Comparison of ENCODE assay signal across 8 cellular contexts in the genomic region with DNA sequence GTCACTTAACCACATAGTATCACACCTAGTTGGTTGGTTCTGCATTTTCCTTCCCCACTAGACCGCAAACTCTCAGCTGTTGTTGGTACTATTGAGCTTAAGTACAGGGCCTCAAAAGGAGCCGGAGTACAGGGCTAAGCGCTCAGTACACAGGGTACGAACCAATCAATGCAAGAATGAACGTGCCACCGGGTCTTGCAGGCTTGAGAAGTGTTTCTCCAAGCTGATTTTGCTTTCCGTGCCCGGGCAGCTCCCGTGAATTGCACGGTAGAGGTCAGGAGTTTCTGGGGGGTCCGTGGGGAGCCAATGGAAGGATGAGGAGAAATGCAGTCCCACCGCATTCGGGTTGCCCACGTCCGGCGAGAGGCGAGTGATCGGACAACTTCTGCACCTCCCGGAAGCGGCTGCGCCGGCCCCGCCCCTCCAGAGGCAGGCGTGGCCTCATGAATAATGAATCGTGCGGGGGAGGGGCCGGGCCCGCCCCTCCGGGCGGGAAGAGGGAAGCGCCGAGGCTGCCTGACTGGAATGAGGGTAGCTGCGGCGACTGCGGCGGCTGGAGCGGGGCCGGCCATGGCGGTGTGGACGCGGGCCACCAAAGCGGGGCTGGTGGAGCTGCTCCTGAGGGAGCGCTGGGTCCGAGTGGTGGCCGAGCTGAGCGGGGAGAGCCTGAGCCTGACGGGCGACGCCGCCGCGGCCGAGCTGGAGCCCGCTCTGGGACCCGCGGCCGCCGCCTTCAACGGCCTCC. TPM values are rescaled to one million over a fixed set of nuclear protein-coding genes. Genes with fewer than 3 reads are reported as not detected.
DNase-seq lines count a peak whose midpoint lies in the region; ATAC-seq, FAIRE-seq and TF ChIP-seq lines count a peak whose summit lies in the region.

A gene (plus strand): TSS at position 523 of the 745 bp plus-strand sequence. CDS start 3 bp downstream, at position 526.

- peak within 1 kb of the TSS; percentile 88 for H3K4me3 Mint-ChIP-seq in Calu3 (ENCODE audit: low read depth, unreplicated experiment)

- H3K4me3 ChIP-seq in OCI-LY3 (ENCODE audit: low read length): peak within 1 kb of the TSS; percentile 88
- peak within 1 kb of the TSS; percentile 59 for H3K4me3 ChIP-seq in mucosa of descending colon

- H3K9me3 ChIP-seq in OCI-LY3 (ENCODE audit: insufficient read depth, low read length) (no peaks in the 10 kb centered on the region), mucosa of descending colon (no peaks in the 10 kb centered on the region)

- TF ChIP-seq CTCF in Calu3 (IDR thresholded peaks at IDR 0.05; ENCODE audit: unreplicated experiment): no peak
- TF ChIP-seq CTCF in OCI-LY3 (IDR thresholded peaks at IDR 0.05; ENCODE audit: low read depth, low read length): no peak
- TF ChIP-seq CTCF in mucosa of descending colon (IDR thresholded peaks at IDR 0.05): no peak

- peak within 1 kb of the TSS; percentile 91 for H3K27ac Mint-ChIP-seq in Calu3 (ENCODE audit: unreplicated experiment)

- H2AFZ ChIP-seq in OCI-LY3 (ENCODE audit: low read depth, low read length): 0 out of 2 replicates have a peak within 1 kb of the TSS, but pooled peaks have one; percentile 77

- CTCF ChIA-PET in Calu3 (lab: Charles Lee): interaction anchor here (0.6 kb wide), 1 partner anchor 272 kb away, joined by 3 read pairs; no protein-coding TSS in a partner anchor

- intact Hi-C loops in Calu3 (cut with micrococcal nuclease; ENCODE audit: unreplicated experiment) (no loop called here), mucosa of descending colon (cut with DNase I, micrococcal nuclease) (no loop called here)

- H3K27ac ChIP-seq in OCI-LY3 (ENCODE audit: low read length): peak within 1 kb of the TSS; percentile 97
- H3K27ac ChIP-seq in epithelial cell of prostate: peak within 1 kb of the TSS; percentile 67

- H4K20me1 ChIP-seq in OCI-LY3 (ENCODE audit: insufficient read depth, low read length): peaks cover 26% of the 10 kb centered on the region

- TSS peak; percentile 95 for BruUV-seq in Calu3 (replicated peaks; lab: Mats Ljungman, UMichigan)

- H3K4me1 ChIP-seq in OCI-LY3 (ENCODE audit: low read length) (peaks cover 14% of the 10 kb centered on the region), mucosa of descending colon (ENCODE audit: low read depth) (peaks cover 19% of the 10 kb centered on the region)

- peak; percentile 64 for FAIRE-seq in HTR-8/SVneo (lab: Jason Lieb, UNC)

- H3K9ac ChIP-seq in OCI-LY3 (ENCODE audit: low read length): peak within 1 kb of the TSS; percentile 75

- DNase-seq in Calu3 (peak; percentile 98), HTR-8/SVneo (ENCODE audit: insufficient read length, low spot score) (peak; percentile 93), activated T-cell treated with anti-CD3 and anti-CD28 coated beads for 48 hours (ENCODE audit: low read depth) (peak; percentile 81), epithelial cell of prostate (ENCODE audit: low read depth, low spot score) (no peak), mucosa of descending colon (peak; percentile 97 to 98 (median 97))
- DNase-seq in stimulated activated CD8-positive, alpha-beta memory T cell treated with anti-CD3 and anti-CD28 coated beads, Interleukin-4, amount 100 ng/mL, for 4 hours (ENCODE audit: low read depth in 2 of 2, low spot score in 1 of 2): peak; percentile 51 to 56

- no peaks in the 10 kb centered on the region for H3K27me3 Mint-ChIP-seq in Calu3 (ENCODE audit: unreplicated experiment)

- peaks cover 6% of the 10 kb centered on the region for H3K36me3 ChIP-seq in OCI-LY3 (replicated peaks; ENCODE audit: low read depth, low read length)
- H3K36me3 ChIP-seq in mucosa of descending colon (ENCODE audit: low read depth): no peaks in the 10 kb centered on the region

- H3K9me3 Mint-ChIP-seq in Calu3 (ENCODE audit: low read depth, unreplicated experiment): no peaks in the 10 kb centered on the region

- peak within 1 kb of the TSS; percentile 92 for H3K4me2 ChIP-seq in OCI-LY3 (ENCODE audit: low read length)

- peaks cover 27% of the 10 kb centered on the region for H3K4me1 Mint-ChIP-seq in Calu3 (ENCODE audit: low read depth, unreplicated experiment)

- ATAC-seq in GM21360 (IDR thresholded peaks at IDR 0.05; ENCODE audit: unreplicated experiment) (peak; percentile 76), mucosa of descending colon (peak; percentile 96)

- no peaks in the 10 kb centered on the region for H3K27me3 ChIP-seq in OCI-LY3 (ENCODE audit: low read depth, low read length)

- H3K79me2 ChIP-seq in OCI-LY3 (ENCODE audit: low read length): peaks cover 34% of the 10 kb centered on the region

- H3K36me3 Mint-ChIP-seq in Calu3 (ENCODE audit: insufficient read depth, unreplicated experiment): peaks cover 30% of the 10 kb centered on the region

RNA-seq across cellular contexts. Expression of the gene that starts here (rescaled TPM):
- total RNA-seq in Calu3 (2022) (27.5 and 29.3 TPM in 2 replicates), mucosa of descending colon (10 to 100 TPM; 28.7 to 50.9 (median 34.0) TPM)
